8 cellular contexts compared by ENCODE assay signal in the genomic region with DNA sequence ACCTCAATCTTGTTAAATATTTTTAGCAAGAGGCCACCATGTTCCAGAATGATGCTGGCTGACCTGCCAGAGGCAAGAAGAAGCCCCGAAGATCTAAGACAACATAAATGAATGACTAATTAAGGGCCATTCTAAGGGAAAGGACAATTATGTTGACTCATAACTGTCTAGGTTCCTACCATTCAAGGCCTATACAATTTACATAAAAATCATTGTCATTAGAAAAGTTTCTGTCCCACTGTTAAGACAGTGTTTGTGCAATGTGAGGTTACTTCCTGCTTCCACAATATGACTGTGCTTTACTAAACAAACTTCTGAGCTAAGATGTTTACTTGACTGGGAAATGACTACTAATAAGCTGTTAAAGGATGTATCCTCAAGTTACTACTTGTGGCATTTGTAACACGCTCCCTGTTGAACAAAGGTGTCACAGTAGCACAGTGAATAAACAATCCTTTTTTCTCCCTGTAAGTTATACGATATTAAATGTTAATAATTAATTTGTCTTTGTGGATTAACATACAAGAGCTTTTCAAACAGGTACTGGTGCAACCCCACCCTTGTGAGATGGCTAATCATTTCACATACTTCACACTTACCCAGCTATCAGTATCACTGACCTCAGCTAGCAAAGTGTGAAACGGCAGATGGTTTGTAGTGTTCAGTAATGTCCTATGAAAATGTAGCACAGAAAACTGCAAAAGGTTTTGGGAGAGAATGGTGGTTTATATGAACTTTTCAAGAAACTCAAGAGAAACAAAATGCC.
DNase-seq lines count a peak whose midpoint lies in the region; ATAC-seq and TF ChIP-seq lines count a peak whose summit lies in the region.
"Had no signal": no experiment of that assay in that cellular context is flagged by ENCODE, and none has a peak within 500 bp of the region (broad histone marks: within the 10 kb centered on the region; RNA-seq: fewer than 3 reads in every experiment).

No MANE protein-coding gene starts in this region.

- no peaks in the 10 kb centered on the region for H3F3A ChIP-seq in smooth muscle cell (ENCODE audit: low read depth)

- H3K4me1 ChIP-seq in mammary epithelial cell (ENCODE audit: insufficient read depth, low read length) (peaks cover 41% of the 10 kb centered on the region), smooth muscle cell (ENCODE audit: low read depth) (peaks cover 34% of the 10 kb centered on the region)

- no peak for TF ChIP-seq CTCF in mammary epithelial cell (conservative IDR thresholded peaks at IDR 0.05 in 1 of 2, IDR thresholded peaks at IDR 0.05 in 1 of 2; ENCODE audit: extremely low read depth in 1 of 2, insufficient read depth in 1 of 2, low read depth in 1 of 2, low read length in 2 of 2)
- TF ChIP-seq CTCF in smooth muscle cell (IDR thresholded peaks at IDR 0.05; ENCODE audit: borderline replicate concordance, insufficient read depth, poor library complexity, severe bottlenecking), result no peak

- H3K36me3 ChIP-seq in mammary epithelial cell (ENCODE audit: insufficient read depth, low read length), result no peaks in the 10 kb centered on the region
- H3K36me3 ChIP-seq in smooth muscle cell (ENCODE audit: low read depth), result no peaks in the 10 kb centered on the region

- H3K27me3 ChIP-seq in mammary epithelial cell (ENCODE audit: insufficient read depth, low read length) (no peaks in the 10 kb centered on the region), smooth muscle cell (ENCODE audit: low read depth) (no peaks in the 10 kb centered on the region)

- no peaks in the 10 kb centered on the region for H3K9me3 ChIP-seq in mammary epithelial cell (replicated peaks; ENCODE audit: insufficient read depth, low read length)
- H3K9me3 ChIP-seq in smooth muscle cell (replicated peaks; ENCODE audit: low read depth), result no peaks in the 10 kb centered on the region

- peaks cover 29% of the 10 kb centered on the region for H3K79me2 ChIP-seq in mammary epithelial cell (ENCODE audit: insufficient read depth, low read length)
- H3K79me2 ChIP-seq in smooth muscle cell (ENCODE audit: low read depth), result no peaks in the 10 kb centered on the region

- H3K4me3 ChIP-seq in mammary epithelial cell (replicated peaks in 1 of 3; ENCODE audit: insufficient read depth in 1 of 3, low read depth in 2 of 3, low read length in 3 of 3) (no peak overlapping the region), smooth muscle cell (no peak overlapping the region)

- H3K4me2 ChIP-seq in mammary epithelial cell (ENCODE audit: insufficient read depth, low read depth, low read length) (peak overlapping the region; percentile 44), smooth muscle cell (no peak overlapping the region)

- WGBS in mammary epithelial cell (ENCODE audit: low coverage, missing lambda C conversion rate), result 66% methylated on average over 4 of the region's 4 CpGs
- 80% methylated on average over 4 of the region's 4 CpGs for WGBS in smooth muscle cell (ENCODE audit: low lambda C conversion rate)

- DNase-seq in mammary epithelial cell (peak; percentile 32), smooth muscle cell (lab: John Stamatoyannopoulos, UW; ENCODE audit: unreplicated experiment) (no peak), DMS79 treated with DMSO at 0.1 percent for 48 hours (lab: John Stamatoyannopoulos, UW) (no peak), mesenteric fat pad (ENCODE audit: low spot score) (no peak)
- no peak for DNase-seq in activated T-cell treated with anti-CD3 and anti-CD28 coated beads, Interleukin-2, amount 50 U/mL, for 48 hours

- in situ Hi-C loops in mammary epithelial cell (cut with MboI; ENCODE audit: low sequenced_read_pairs in 2 of 2), result loop anchor here in 1 of 2 donors (25.0 kb wide), 1 partner anchor 187 kb away; a partner anchor contains a TSS

- CTCF ChIA-PET in mammary epithelial cell (lab: Charles Lee; ENCODE audit: low non-redundant PET), result no interaction called here

- no peak overlapping the region for H3K9ac ChIP-seq in mammary epithelial cell (ENCODE audit: insufficient read depth, low read length)
- peak overlapping the region; percentile 23 for H3K9ac ChIP-seq in smooth muscle cell (ENCODE audit: low read depth)

- peak overlapping the region; percentile 39 for H3K27ac ChIP-seq in mammary epithelial cell (ENCODE audit: insufficient read depth, low read depth, low read length)
- peak overlapping the region; percentile 71 for H3K27ac ChIP-seq in smooth muscle cell (ENCODE audit: low read depth)
- H3K27ac ChIP-seq: VCaP had no signal

- dilution Hi-C loops in mammary epithelial cell (cut with HindIII; ENCODE audit: low sequenced_read_pairs), result loop anchor here (25.0 kb wide), 1 partner anchor 187 kb away; a partner anchor contains a TSS

- H2AFZ ChIP-seq in mammary epithelial cell (ENCODE audit: low read depth, low read length), result no peak overlapping the region
- H2AFZ ChIP-seq in smooth muscle cell (ENCODE audit: low read depth), result no peak overlapping the region

- ATAC-seq in GM19351 (IDR thresholded peaks at IDR 0.05; ENCODE audit: unreplicated experiment) (peak; percentile 28), HG02981 (IDR thresholded peaks at IDR 0.05; ENCODE audit: unreplicated experiment) (peak; percentile 62)

- BruUV-seq in mammary epithelial cell (replicated peaks; lab: Mats Ljungman, UMichigan), result no TSS peak

- intact Hi-C loops in mammary epithelial cell (cut with micrococcal nuclease), result no loop called here

- no peaks in the 10 kb centered on the region for H4K20me1 ChIP-seq in mammary epithelial cell (ENCODE audit: insufficient read depth, low read length)
- no peaks in the 10 kb centered on the region for H4K20me1 ChIP-seq in smooth muscle cell (ENCODE audit: low read depth)
